8 cellular contexts compared by ENCODE assay signal in the genomic region with DNA sequence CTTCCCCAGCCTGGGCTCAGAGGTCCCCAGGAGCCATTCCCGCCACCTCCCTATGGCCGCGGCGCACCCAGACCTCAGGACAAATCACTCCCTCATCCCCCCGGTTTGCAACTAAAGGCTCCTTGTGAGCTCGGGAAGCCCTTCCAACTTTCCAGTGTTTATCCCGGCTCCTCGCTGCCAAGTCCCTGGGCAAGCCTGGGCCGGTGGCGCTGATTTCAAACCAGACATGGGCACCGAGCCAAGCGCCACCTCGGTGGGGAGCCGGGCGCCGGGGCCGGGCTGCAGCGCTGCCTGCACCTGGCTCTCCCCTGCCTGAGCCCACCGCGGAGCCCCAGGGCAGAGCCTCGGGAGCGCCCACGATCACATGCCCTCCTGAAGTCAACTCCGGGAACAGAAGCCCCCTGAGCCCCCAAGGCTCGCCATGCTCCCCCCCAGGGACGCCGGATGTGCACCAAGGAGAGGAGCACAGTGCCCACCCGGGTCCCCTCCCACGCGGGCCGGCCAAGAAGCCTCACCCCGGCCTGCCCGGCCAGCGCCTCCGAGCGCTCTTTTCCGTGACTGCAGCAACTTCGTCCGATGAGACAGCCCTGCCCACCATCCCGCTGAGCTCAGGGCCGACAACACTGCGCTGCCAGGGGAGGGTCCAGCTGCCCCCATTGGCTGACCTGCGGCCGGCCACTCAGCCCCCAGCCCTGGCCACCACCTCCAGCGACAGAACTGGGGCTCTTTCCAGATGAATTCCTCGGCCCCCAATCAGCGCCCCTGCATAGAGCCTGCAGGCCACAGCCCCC. TPM values are rescaled to one million over a fixed set of nuclear protein-coding genes. Genes with fewer than 3 reads are reported as not detected.
DNase-seq lines count a peak whose midpoint lies in the region; ATAC-seq and FAIRE-seq lines count a peak whose summit lies in the region.

No MANE protein-coding gene starts in this region.

- H3K9ac ChIP-seq in endocrine pancreas (ENCODE audit: control insufficient read depth, insufficient read depth, low read length): peak overlapping the region; percentile 50

- no peaks in the 10 kb centered on the region for H3K36me3 ChIP-seq in endocrine pancreas (ENCODE audit: control insufficient read depth, insufficient read depth, low read length)

- H3K9me3 ChIP-seq in endocrine pancreas (ENCODE audit: control insufficient read depth, low read length): no peaks in the 10 kb centered on the region

- H3K27me3 ChIP-seq in endocrine pancreas (ENCODE audit: control insufficient read depth, insufficient read depth, low read length): no peaks in the 10 kb centered on the region

- H3K4me3 ChIP-seq in endocrine pancreas (ENCODE audit: control insufficient read depth, insufficient read depth, low read length): peak overlapping the region; percentile 16

- no peak for ATAC-seq in GM21723 (IDR thresholded peaks at IDR 0.05; ENCODE audit: unreplicated experiment)

- no peak for FAIRE-seq in GM19239 (lab: Jason Lieb, UNC)

- DNase-seq in DMS153 treated with DMSO at 0.1 percent for 48 hours (lab: John Stamatoyannopoulos, UW; ENCODE audit: unreplicated experiment): peak; percentile 78
- DNase-seq in NCI-H526 (lab: John Stamatoyannopoulos, UW): peak; percentile 67 to 84
- peak; percentile 69 for DNase-seq in mucosa of gallbladder (ENCODE audit: low spot score)
- no peak for DNase-seq in GM19239 (ENCODE audit: insufficient read length, low spot score)
- no peak for DNase-seq in KG1 (lab: John Stamatoyannopoulos, UW)
- DNase-seq in NAMALWA (ENCODE audit: low spot score): no peak

- H3K4me1 ChIP-seq in endocrine pancreas (ENCODE audit: control insufficient read depth, insufficient read depth, low read length): no peaks in the 10 kb centered on the region

RNA-seq across cellular contexts. Expression of a gene that starts 50.0 kb away (rescaled TPM):
- 210 TPM for total RNA-seq in mucosa of gallbladder

Comparison
In these comparisons a context has a peak if more than half of its experiments do, and no peak if none do; other contexts are left out.
1. DNase-seq: peak in DMS153 treated with DMSO at 0.1 percent for 48 hours (single experiment), NCI-H526 (2 of 2) and mucosa of gallbladder (single experiment); none in GM19239 (single experiment), KG1 (single experiment) and NAMALWA (single experiment).